Comparison of ENCODE assay signal across 21 cellular contexts in genomic region chr14:79118291-79118690, GRCh38.
"Had no signal": no experiment of that assay in that cellular context is flagged by ENCODE, and none has a peak within 500 bp of the region (broad histone marks: within the 10 kb centered on the region; RNA-seq: fewer than 3 reads in every experiment).

No MANE protein-coding gene starts in this region.

- H3K79me2 ChIP-seq: hepatocyte had no signal

- ATAC-seq: foreskin keratinocyte; mucosa of descending colon; naive thymus-derived CD8-positive, alpha-beta T cell had no signal

- H3K9me3 ChIP-seq: colonic mucosa, mucosa of descending colon, ovary, right atrium auricular region, sigmoid colon, stomach, thoracic aorta, transverse colon had no signal

- H3K4me3 Mint-ChIP-seq: naive thymus-derived CD8-positive, alpha-beta T cell; neural crest cell had no signal

- DNase-seq: colonic mucosa; dermis blood vessel endothelial cell; erythroblast; foreskin keratinocyte; kidney glomerular epithelial cell; mammary epithelial cell; mucosa of descending colon; naive thymus-derived CD8-positive, alpha-beta T cell; ovary; sigmoid colon; stimulated activated CD4-positive, alpha-beta T cell treated with anti-CD3 and anti-CD28 coated beads, Interleukin-12 subunit alpha, Interleukin-12 subunit beta, amount 100 ng/mL, for 4 hours; stimulated activated naive CD4-positive, alpha-beta T cell; stomach; substantia nigra; transverse colon had no signal

- H2AFZ ChIP-seq: hepatocyte had no signal

- H3K27ac Mint-ChIP-seq: naive thymus-derived CD8-positive, alpha-beta T cell had no signal

- H3K36me3 ChIP-seq: colonic mucosa, ovary, right atrium auricular region, sigmoid colon, stomach, thoracic aorta, transverse colon had no signal

- H3K27me3 ChIP-seq: colonic mucosa, foreskin keratinocyte, hepatocyte, ovary, right atrium auricular region, sigmoid colon, stomach, transverse colon had no signal

- H3K4me1 ChIP-seq: colonic mucosa, foreskin keratinocyte, right atrium auricular region, stomach, transverse colon had no signal

- FAIRE-seq: endothelial cell of umbilical vein had no signal

- H3K36me3 Mint-ChIP-seq: naive thymus-derived CD8-positive, alpha-beta T cell had no signal

- H3K4me3 ChIP-seq: colonic mucosa, hepatocyte, mucosa of descending colon, ovary, right atrium auricular region, sigmoid colon, skin epidermis, stomach, thoracic aorta, transverse colon had no signal

- H3K27ac ChIP-seq: colonic mucosa, foreskin keratinocyte, hepatocyte, ovary, right atrium auricular region, sigmoid colon, skin epidermis, stomach, thoracic aorta, transverse colon had no signal

- H3K9me3 Mint-ChIP-seq: neural crest cell had no signal

- H3K4me1 Mint-ChIP-seq: naive thymus-derived CD8-positive, alpha-beta T cell; neural crest cell had no signal

- H3K27me3 Mint-ChIP-seq: naive thymus-derived CD8-positive, alpha-beta T cell had no signal

- H3K4me2 ChIP-seq: hepatocyte had no signal
